1 cellular context compared by ENCODE assay signal in the genomic region with DNA sequence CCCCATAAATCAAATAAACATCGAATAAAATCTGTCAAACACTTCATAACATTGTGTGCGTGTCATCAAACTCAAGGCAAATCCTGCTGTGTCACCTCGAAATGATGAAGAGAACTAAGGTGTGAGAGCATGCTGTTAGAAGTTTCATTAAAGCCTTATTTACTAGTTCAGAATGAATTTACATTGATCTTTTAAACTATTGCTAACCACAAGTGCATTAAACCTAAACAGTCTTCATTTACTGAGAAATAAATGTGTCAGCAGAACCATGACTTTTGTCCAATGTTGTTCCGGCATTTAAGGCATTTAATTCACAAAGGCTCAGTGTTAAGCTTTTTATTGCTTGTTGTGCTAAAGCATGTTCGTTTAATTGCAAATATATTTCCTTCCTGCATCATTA.
A peak's percentile ranks its signal among the peaks of the same experiment; 100 is the strongest.
TF ChIP-seq lines count a peak whose summit lies in the region.

No MANE protein-coding gene starts in this region.

TF ChIP-seq in HEK293, 187 proteins besides CTCF, POLR2A, EP300 and RAD21 (continued from another document and continues in another):
- TF ChIP-seq, protein P1, sequence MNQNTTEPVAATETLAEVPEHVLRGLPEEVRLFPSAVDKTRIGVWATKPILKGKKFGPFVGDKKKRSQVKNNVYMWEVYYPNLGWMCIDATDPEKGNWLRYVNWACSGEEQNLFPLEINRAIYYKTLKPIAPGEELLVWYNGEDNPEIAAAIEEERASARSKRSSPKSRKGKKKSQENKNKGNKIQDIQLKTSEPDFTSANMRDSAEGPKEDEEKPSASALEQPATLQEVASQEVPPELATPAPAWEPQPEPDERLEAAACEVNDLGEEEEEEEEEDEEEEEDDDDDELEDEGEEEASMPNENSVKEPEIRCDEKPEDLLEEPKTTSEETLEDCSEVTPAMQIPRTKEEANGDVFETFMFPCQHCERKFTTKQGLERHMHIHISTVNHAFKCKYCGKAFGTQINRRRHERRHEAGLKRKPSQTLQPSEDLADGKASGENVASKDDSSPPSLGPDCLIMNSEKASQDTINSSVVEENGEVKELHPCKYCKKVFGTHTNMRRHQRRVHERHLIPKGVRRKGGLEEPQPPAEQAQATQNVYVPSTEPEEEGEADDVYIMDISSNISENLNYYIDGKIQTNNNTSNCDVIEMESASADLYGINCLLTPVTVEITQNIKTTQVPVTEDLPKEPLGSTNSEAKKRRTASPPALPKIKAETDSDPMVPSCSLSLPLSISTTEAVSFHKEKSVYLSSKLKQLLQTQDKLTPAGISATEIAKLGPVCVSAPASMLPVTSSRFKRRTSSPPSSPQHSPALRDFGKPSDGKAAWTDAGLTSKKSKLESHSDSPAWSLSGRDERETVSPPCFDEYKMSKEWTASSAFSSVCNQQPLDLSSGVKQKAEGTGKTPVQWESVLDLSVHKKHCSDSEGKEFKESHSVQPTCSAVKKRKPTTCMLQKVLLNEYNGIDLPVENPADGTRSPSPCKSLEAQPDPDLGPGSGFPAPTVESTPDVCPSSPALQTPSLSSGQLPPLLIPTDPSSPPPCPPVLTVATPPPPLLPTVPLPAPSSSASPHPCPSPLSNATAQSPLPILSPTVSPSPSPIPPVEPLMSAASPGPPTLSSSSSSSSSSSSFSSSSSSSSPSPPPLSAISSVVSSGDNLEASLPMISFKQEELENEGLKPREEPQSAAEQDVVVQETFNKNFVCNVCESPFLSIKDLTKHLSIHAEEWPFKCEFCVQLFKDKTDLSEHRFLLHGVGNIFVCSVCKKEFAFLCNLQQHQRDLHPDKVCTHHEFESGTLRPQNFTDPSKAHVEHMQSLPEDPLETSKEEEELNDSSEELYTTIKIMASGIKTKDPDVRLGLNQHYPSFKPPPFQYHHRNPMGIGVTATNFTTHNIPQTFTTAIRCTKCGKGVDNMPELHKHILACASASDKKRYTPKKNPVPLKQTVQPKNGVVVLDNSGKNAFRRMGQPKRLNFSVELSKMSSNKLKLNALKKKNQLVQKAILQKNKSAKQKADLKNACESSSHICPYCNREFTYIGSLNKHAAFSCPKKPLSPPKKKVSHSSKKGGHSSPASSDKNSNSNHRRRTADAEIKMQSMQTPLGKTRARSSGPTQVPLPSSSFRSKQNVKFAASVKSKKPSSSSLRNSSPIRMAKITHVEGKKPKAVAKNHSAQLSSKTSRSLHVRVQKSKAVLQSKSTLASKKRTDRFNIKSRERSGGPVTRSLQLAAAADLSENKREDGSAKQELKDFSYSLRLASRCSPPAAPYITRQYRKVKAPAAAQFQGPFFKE (tag by site-specific recombination; IDR thresholded peaks at IDR 0.05; ENCODE audit: borderline replicate concordance), result no peak
- TF ChIP-seq ZNF114 (tag by site-specific recombination; IDR thresholded peaks at IDR 0.05) (no peak), ZNF146 (tag by site-specific recombination; IDR thresholded peaks at IDR 0.05) (peak; percentile 39), KLF8 (tag by site-specific recombination; IDR thresholded peaks at IDR 0.05) (peak; percentile 83), ZNF660 (tag by site-specific recombination; IDR thresholded peaks at IDR 0.05) (0 out of 2 replicates have a peak, but pooled peaks have one; percentile 6), TRIM28 (IDR thresholded peaks at IDR 0.05; ENCODE audit: borderline replicate concordance, low read length) (no peak), GFI1B (tag by site-specific recombination; IDR thresholded peaks at IDR 0.05) (peak; percentile 68), ZBTB48 (tag by site-specific recombination; IDR thresholded peaks at IDR 0.05) (no peak), ZNF529 (tag by site-specific recombination; IDR thresholded peaks at IDR 0.05; ENCODE audit: insufficient replicate concordance) (no peak), GLIS2 (tag by site-specific recombination; IDR thresholded peaks at IDR 0.05) (no peak), REPIN1 (tag by site-specific recombination; IDR thresholded peaks at IDR 0.05; ENCODE audit: low read depth) (no peak), ZNF223 (tag by site-specific recombination; IDR thresholded peaks at IDR 0.05) (no peak), ZNF24 (tag by site-specific recombination; IDR thresholded peaks at IDR 0.05) (peak; percentile 83), YY1 (tag by site-specific recombination; IDR thresholded peaks at IDR 0.05) (no peak), ZNF677 (tag by site-specific recombination; IDR thresholded peaks at IDR 0.05) (no peak), ZNF600 (tag by site-specific recombination; IDR thresholded peaks at IDR 0.05) (no peak), ZNF747 (tag by site-specific recombination; IDR thresholded peaks at IDR 0.05) (no peak), ZNF571 (tag by site-specific recombination; IDR thresholded peaks at IDR 0.05) (no peak), ZNF544 (tag by site-specific recombination; IDR thresholded peaks at IDR 0.05) (no peak), PRDM1 (tag by site-specific recombination; IDR thresholded peaks at IDR 0.05) (no peak), TCF7L2 (IDR thresholded peaks at IDR 0.05; ENCODE audit: borderline replicate concordance, low read depth, low read length) (peak; percentile 84), ZNF132 (tag by site-specific recombination; IDR thresholded peaks at IDR 0.05; ENCODE audit: borderline replicate concordance) (no peak), ZBTB8A (tag by site-specific recombination; IDR thresholded peaks at IDR 0.05) (peak; percentile 42; the same call in 1 of the 2 replicates), ZNF202 (tag by site-specific recombination; IDR thresholded peaks at IDR 0.05; ENCODE audit: borderline replicate concordance) (no peak)
- TF ChIP-seq, protein P2, sequence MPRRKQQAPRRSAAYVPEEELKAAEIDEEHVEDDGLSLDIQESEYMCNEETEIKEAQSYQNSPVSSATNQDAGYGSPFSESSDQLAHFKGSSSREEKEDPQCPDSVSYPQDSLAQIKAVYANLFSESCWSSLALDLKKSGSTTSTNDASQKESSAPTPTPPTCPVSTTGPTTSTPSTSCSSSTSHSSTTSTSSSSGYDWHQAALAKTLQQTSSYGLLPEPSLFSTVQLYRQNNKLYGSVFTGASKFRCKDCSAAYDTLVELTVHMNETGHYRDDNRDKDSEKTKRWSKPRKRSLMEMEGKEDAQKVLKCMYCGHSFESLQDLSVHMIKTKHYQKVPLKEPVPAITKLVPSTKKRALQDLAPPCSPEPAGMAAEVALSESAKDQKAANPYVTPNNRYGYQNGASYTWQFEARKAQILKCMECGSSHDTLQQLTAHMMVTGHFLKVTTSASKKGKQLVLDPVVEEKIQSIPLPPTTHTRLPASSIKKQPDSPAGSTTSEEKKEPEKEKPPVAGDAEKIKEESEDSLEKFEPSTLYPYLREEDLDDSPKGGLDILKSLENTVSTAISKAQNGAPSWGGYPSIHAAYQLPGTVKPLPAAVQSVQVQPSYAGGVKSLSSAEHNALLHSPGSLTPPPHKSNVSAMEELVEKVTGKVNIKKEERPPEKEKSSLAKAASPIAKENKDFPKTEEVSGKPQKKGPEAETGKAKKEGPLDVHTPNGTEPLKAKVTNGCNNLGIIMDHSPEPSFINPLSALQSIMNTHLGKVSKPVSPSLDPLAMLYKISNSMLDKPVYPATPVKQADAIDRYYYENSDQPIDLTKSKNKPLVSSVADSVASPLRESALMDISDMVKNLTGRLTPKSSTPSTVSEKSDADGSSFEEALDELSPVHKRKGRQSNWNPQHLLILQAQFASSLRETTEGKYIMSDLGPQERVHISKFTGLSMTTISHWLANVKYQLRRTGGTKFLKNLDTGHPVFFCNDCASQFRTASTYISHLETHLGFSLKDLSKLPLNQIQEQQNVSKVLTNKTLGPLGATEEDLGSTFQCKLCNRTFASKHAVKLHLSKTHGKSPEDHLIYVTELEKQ (tag by site-specific recombination; IDR thresholded peaks at IDR 0.05; ENCODE audit: borderline replicate concordance), result no peak
- TF ChIP-seq, protein P3, sequence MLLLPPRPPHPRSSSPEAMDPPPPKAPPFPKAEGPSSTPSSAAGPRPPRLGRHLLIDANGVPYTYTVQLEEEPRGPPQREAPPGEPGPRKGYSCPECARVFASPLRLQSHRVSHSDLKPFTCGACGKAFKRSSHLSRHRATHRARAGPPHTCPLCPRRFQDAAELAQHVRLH (tag by site-specific recombination; IDR thresholded peaks at IDR 0.05), result peak; percentile 89
- TF ChIP-seq, protein P4, sequence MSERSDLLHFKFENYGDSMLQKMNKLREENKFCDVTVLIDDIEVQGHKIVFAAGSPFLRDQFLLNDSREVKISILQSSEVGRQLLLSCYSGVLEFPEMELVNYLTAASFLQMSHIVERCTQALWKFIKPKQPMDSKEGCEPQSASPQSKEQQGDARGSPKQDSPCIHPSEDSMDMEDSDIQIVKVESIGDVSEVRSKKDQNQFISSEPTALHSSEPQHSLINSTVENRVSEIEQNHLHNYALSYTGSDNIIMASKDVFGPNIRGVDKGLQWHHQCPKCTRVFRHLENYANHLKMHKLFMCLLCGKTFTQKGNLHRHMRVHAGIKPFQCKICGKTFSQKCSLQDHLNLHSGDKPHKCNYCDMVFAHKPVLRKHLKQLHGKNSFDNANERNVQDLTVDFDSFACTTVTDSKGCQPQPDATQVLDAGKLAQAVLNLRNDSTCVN (tag by site-specific recombination; optimal IDR thresholded peaks at IDR 0.05), result no peak
- TF ChIP-seq, protein P5, sequence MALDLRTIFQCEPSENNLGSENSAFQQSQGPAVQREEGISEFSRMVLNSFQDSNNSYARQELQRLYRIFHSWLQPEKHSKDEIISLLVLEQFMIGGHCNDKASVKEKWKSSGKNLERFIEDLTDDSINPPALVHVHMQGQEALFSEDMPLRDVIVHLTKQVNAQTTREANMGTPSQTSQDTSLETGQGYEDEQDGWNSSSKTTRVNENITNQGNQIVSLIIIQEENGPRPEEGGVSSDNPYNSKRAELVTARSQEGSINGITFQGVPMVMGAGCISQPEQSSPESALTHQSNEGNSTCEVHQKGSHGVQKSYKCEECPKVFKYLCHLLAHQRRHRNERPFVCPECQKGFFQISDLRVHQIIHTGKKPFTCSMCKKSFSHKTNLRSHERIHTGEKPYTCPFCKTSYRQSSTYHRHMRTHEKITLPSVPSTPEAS (tag by site-specific recombination; IDR thresholded peaks at IDR 0.05), result 0 out of 2 replicates have a peak, but pooled peaks have one; percentile 9
- TF ChIP-seq, protein P6, sequence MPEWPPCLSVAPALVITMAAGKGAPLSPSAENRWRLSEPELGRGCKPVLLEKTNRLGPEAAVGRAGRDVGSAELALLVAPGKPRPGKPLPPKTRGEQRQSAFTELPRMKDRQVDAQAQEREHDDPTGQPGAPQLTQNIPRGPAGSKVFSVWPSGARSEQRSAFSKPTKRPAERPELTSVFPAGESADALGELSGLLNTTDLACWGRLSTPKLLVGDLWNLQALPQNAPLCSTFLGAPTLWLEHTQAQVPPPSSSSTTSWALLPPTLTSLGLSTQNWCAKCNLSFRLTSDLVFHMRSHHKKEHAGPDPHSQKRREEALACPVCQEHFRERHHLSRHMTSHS (tag by site-specific recombination; IDR thresholded peaks at IDR 0.05), result peak; percentile 87; the same call in 1 of the 2 replicates
- TF ChIP-seq, protein P7, sequence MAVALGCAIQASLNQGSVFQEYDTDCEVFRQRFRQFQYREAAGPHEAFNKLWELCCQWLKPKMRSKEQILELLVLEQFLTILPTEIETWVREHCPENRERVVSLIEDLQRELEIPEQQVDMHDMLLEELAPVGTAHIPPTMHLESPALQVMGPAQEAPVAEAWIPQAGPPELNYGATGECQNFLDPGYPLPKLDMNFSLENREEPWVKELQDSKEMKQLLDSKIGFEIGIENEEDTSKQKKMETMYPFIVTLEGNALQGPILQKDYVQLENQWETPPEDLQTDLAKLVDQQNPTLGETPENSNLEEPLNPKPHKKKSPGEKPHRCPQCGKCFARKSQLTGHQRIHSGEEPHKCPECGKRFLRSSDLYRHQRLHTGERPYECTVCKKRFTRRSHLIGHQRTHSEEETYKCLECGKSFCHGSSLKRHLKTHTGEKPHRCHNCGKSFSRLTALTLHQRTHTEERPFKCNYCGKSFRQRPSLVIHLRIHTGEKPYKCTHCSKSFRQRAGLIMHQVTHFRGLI (tag by site-specific recombination; IDR thresholded peaks at IDR 0.05), result peak; percentile 36; the same call in 1 of the 2 replicates
- TF ChIP-seq, protein P8, sequence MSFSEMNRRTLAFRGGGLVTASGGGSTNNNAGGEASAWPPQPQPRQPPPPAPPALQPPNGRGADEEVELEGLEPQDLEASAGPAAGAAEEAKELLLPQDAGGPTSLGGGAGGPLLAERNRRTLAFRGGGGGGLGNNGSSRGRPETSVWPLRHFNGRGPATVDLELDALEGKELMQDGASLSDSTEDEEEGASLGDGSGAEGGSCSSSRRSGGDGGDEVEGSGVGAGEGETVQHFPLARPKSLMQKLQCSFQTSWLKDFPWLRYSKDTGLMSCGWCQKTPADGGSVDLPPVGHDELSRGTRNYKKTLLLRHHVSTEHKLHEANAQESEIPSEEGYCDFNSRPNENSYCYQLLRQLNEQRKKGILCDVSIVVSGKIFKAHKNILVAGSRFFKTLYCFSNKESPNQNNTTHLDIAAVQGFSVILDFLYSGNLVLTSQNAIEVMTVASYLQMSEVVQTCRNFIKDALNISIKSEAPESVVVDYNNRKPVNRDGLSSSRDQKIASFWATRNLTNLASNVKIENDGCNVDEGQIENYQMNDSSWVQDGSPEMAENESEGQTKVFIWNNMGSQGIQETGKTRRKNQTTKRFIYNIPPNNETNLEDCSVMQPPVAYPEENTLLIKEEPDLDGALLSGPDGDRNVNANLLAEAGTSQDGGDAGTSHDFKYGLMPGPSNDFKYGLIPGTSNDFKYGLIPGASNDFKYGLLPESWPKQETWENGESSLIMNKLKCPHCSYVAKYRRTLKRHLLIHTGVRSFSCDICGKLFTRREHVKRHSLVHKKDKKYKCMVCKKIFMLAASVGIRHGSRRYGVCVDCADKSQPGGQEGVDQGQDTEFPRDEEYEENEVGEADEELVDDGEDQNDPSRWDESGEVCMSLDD (tag by site-specific recombination; IDR thresholded peaks at IDR 0.05), result no peak
- TF ChIP-seq, protein P9, sequence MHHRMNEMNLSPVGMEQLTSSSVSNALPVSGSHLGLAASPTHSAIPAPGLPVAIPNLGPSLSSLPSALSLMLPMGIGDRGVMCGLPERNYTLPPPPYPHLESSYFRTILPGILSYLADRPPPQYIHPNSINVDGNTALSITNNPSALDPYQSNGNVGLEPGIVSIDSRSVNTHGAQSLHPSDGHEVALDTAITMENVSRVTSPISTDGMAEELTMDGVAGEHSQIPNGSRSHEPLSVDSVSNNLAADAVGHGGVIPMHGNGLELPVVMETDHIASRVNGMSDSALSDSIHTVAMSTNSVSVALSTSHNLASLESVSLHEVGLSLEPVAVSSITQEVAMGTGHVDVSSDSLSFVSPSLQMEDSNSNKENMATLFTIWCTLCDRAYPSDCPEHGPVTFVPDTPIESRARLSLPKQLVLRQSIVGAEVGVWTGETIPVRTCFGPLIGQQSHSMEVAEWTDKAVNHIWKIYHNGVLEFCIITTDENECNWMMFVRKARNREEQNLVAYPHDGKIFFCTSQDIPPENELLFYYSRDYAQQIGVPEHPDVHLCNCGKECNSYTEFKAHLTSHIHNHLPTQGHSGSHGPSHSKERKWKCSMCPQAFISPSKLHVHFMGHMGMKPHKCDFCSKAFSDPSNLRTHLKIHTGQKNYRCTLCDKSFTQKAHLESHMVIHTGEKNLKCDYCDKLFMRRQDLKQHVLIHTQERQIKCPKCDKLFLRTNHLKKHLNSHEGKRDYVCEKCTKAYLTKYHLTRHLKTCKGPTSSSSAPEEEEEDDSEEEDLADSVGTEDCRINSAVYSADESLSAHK (tag by site-specific recombination; IDR thresholded peaks at IDR 0.05), result peak; percentile 65; the same call in 1 of the 2 replicates
- TF ChIP-seq, protein P10, sequence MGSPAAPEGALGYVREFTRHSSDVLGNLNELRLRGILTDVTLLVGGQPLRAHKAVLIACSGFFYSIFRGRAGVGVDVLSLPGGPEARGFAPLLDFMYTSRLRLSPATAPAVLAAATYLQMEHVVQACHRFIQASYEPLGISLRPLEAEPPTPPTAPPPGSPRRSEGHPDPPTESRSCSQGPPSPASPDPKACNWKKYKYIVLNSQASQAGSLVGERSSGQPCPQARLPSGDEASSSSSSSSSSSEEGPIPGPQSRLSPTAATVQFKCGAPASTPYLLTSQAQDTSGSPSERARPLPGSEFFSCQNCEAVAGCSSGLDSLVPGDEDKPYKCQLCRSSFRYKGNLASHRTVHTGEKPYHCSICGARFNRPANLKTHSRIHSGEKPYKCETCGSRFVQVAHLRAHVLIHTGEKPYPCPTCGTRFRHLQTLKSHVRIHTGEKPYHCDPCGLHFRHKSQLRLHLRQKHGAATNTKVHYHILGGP (tag by site-specific recombination; IDR thresholded peaks at IDR 0.05), result peak; percentile 80
